In genomic region chr1:160996195-160996594, GRCh38 we compare ENCODE assay signal across 1 cellular context.
TF ChIP-seq lines count a peak whose summit lies in the region.

No MANE protein-coding gene starts in this region.

TF ChIP-seq in GM23338, 12 proteins besides CTCF, POLR2A, EP300 and RAD21 (continued from another document):
- TF ChIP-seq ZNF462 (CRISPR knock-in tag; IDR thresholded peaks at IDR 0.05) (no peak), POLR2AphosphoS5 (IDR thresholded peaks at IDR 0.05; ENCODE audit: low read depth) (no peak), ETS1 (IDR thresholded peaks at IDR 0.05) (no peak), ZNF114 (CRISPR knock-in tag; IDR thresholded peaks at IDR 0.05) (no peak), CREB1 (CRISPR knock-in tag; IDR thresholded peaks at IDR 0.05; ENCODE audit: low read depth) (no peak), ZNF331 (CRISPR knock-in tag; IDR thresholded peaks at IDR 0.05; ENCODE audit: low read depth) (no peak)
TF ChIP-seq in GM23338: peak in this region for 0.
